ENCODE assay signal across 8 cellular contexts in genomic region chr10:98349508-98349922, GRCh38.
A peak's percentile ranks its signal among the peaks of the same experiment; 100 is the strongest.
DNase-seq lines count a peak whose midpoint lies in the region; ATAC-seq, FAIRE-seq and TF ChIP-seq lines count a peak whose summit lies in the region.

No MANE protein-coding gene starts in this region.

- in situ Hi-C loops in brain microvascular endothelial cell (cut with HindIII; ENCODE audit: low pct_ligation_motif_present, low sequenced_read_pairs) = no loop called here

- no peak for TF ChIP-seq POLR2A in GM12891 (IDR thresholded peaks at IDR 0.05; ENCODE audit: low read depth, low read length)

- FAIRE-seq in GM12891 (lab: Jason Lieb, UNC) = peak; percentile 74

- peaks cover 41% of the 10 kb centered on the region for H3K4me1 Mint-ChIP-seq in endothelial cell (ENCODE audit: unreplicated experiment)

- H3K36me3 Mint-ChIP-seq in endothelial cell (ENCODE audit: low read depth, unreplicated experiment) = peaks cover 9% of the 10 kb centered on the region

- no peak overlapping the region for H3K4me3 ChIP-seq in brain microvascular endothelial cell (ENCODE audit: low read depth, low read length)

- peaks cover 7% of the 10 kb centered on the region for H3K27me3 Mint-ChIP-seq in endothelial cell (ENCODE audit: unreplicated experiment)

- CTCF ChIA-PET in RWPE1 (lab: Yijun Ruan, JAX) = interaction anchor here (0.6 kb wide), 1 partner anchor 14 kb away, joined by 4 read pairs; no protein-coding TSS in a partner anchor

- H3K27ac ChIP-seq in brain microvascular endothelial cell = peak overlapping the region; percentile 53
- H3K27ac ChIP-seq in RWPE1 = no peak overlapping the region

- H3K27me3 ChIP-seq in brain microvascular endothelial cell (replicated peaks) = no peaks in the 10 kb centered on the region

- TF ChIP-seq CTCF in brain microvascular endothelial cell (IDR thresholded peaks at IDR 0.05; ENCODE audit: low read depth, low read length, missing control alignments) (no peak), omental fat pad (IDR thresholded peaks at IDR 0.05) (no peak), RWPE1 (conservative IDR thresholded peaks at IDR 0.05; ENCODE audit: low read depth) (no peak), endothelial cell (IDR thresholded peaks at IDR 0.05; ENCODE audit: unreplicated experiment) (no peak)

- no peak for DNase-seq in GM12891 (ENCODE audit: insufficient read length, low spot score)
- DNase-seq in brain microvascular endothelial cell = peak; percentile 97
- DNase-seq in omental fat pad (ENCODE audit: low spot score) = no peak
- DNase-seq in RWPE1 (ENCODE audit: low spot score) = no peak
- DNase-seq in endothelial cell (ENCODE audit: low spot score) = no peak
- no peak for DNase-seq in HuH-7.5 (ENCODE audit: low spot score)
- DNase-seq in SK-N-DZ (ENCODE audit: low spot score) = no peak

- H3K9me3 Mint-ChIP-seq in endothelial cell (ENCODE audit: unreplicated experiment) = peaks cover 9% of the 10 kb centered on the region

- H3K36me3 ChIP-seq in brain microvascular endothelial cell (replicated peaks) = no peaks in the 10 kb centered on the region

- H3K4me3 Mint-ChIP-seq in endothelial cell (ENCODE audit: unreplicated experiment) = no peak overlapping the region

- no peak overlapping the region for H3K27ac Mint-ChIP-seq in endothelial cell (ENCODE audit: unreplicated experiment)

- POLR2A ChIA-PET in RWPE1 (lab: Yijun Ruan, JAX; ENCODE audit: low non-redundant PET) = no interaction called here

- ATAC-seq in HG03432 (IDR thresholded peaks at IDR 0.05; ENCODE audit: unreplicated experiment) = peak; percentile 82
- peak; percentile 70 for ATAC-seq in omental fat pad (ENCODE audit: low FRiP score)

TF ChIP-seq in GM12891, 5 proteins besides CTCF, POLR2A, EP300 and RAD21:
- no peak for TF ChIP-seq PAX5 (IDR thresholded peaks at IDR 0.05; ENCODE audit: insufficient read depth, low read length, severe bottlenecking)
- TF ChIP-seq POU2F2 (IDR thresholded peaks at IDR 0.05; ENCODE audit: low read depth, low read length) = no peak
- no peak for TF ChIP-seq TAF1 (IDR thresholded peaks at IDR 0.05; ENCODE audit: low read depth, low read length)
- no peak for TF ChIP-seq POLR2AphosphoS5 (IDR thresholded peaks at IDR 0.05; ENCODE audit: low read depth, low read length)
- TF ChIP-seq SPI1 (IDR thresholded peaks at IDR 0.05; ENCODE audit: low read depth, low read length) = no peak
